In genomic region chr1:227869851-227870305, GRCh38 we compare ENCODE assay signal across 17 cellular contexts. TPM values are rescaled to one million over a fixed set of nuclear protein-coding genes. Genes with fewer than 3 reads are reported as not detected.
DNase-seq lines count a peak whose midpoint lies in the region; TF ChIP-seq lines count a peak whose summit lies in the region.
"Had no signal": no experiment of that assay in that cellular context is flagged by ENCODE, and none has a peak within 500 bp of the region (broad histone marks: within the 10 kb centered on the region; RNA-seq: fewer than 3 reads in every experiment).

No MANE protein-coding gene starts in this region.

- POLR2A ChIA-PET in CD4-positive, alpha-beta memory T cell (lab: Charles Lee; ENCODE audit: partially characterized antibody), result interaction anchor here (0.9 to 5.0 kb wide), 7 partner anchors 10 to 106 kb away, joined by 3 to 49 read pairs (median 7); no protein-coding TSS in a partner anchor
- POLR2A ChIA-PET in activated CD4-positive, alpha-beta memory T cell treated with anti-CD3 and anti-CD28 coated beads for 36 hours (lab: Charles Lee), result no interaction called here

- H3K9me3 ChIP-seq in CD4-positive, alpha-beta memory T cell (ENCODE audit: control insufficient read depth in 1 of 2, low read length in 2 of 2), result no peaks in the 10 kb centered on the region
- H3K9me3 ChIP-seq in colonic mucosa, result no peaks in the 10 kb centered on the region

- H3K36me3 Mint-ChIP-seq in CD4-positive, alpha-beta memory T cell, result peaks cover under 1 to 2% of the 10 kb centered on the region in 2 donors
- peaks cover 5% of the 10 kb centered on the region for H3K36me3 Mint-ChIP-seq in activated CD4-positive, alpha-beta memory T cell treated with anti-CD3 and anti-CD28 coated beads for 36 hours
- H3K36me3 Mint-ChIP-seq: memory B cell had no signal

- peaks cover 0 to 19% (median 5%) of the 10 kb centered on the region in 8 donors for H3K9me3 Mint-ChIP-seq in CD4-positive, alpha-beta memory T cell
- peaks cover 4% of the 10 kb centered on the region for H3K9me3 Mint-ChIP-seq in activated CD4-positive, alpha-beta memory T cell treated with anti-CD3 and anti-CD28 coated beads for 36 hours

- no peaks in the 10 kb centered on the region for H3K27me3 ChIP-seq in CD4-positive, alpha-beta memory T cell (ENCODE audit: insufficient read depth, low read length)
- no peaks in the 10 kb centered on the region for H3K27me3 ChIP-seq in colonic mucosa

- CTCF ChIA-PET in CD4-positive, alpha-beta memory T cell (lab: Charles Lee; ENCODE audit: partially characterized antibody), result interaction anchor here (1.0 to 1.5 kb wide), 6 partner anchors 13 to 107 kb away, joined by 3 to 7 read pairs (median 4); no protein-coding TSS in a partner anchor
- CTCF ChIA-PET in activated CD4-positive, alpha-beta memory T cell treated with anti-CD3 and anti-CD28 coated beads for 36 hours (lab: Charles Lee), result no interaction called here

- H3K36me3 ChIP-seq in CD4-positive, alpha-beta memory T cell (ENCODE audit: insufficient read depth, low read length), result no peaks in the 10 kb centered on the region
- H3K36me3 ChIP-seq in colonic mucosa, result no peaks in the 10 kb centered on the region

- peaks cover 0 to 2% of the 10 kb centered on the region in 2 donors for H3K27me3 Mint-ChIP-seq in CD4-positive, alpha-beta memory T cell
- H3K27me3 Mint-ChIP-seq in activated CD4-positive, alpha-beta memory T cell treated with anti-CD3 and anti-CD28 coated beads for 36 hours, result no peaks in the 10 kb centered on the region

- H3K27ac ChIP-seq in CD4-positive, alpha-beta memory T cell (ENCODE audit: low read depth, low read length), result no peak overlapping the region
- H3K27ac ChIP-seq in colonic mucosa, result no peak overlapping the region

- TF ChIP-seq CTCF in HFF-Myc (IDR thresholded peaks at IDR 0.05; ENCODE audit: low read depth, low read length, missing control alignments) (no peak), colonic mucosa (IDR thresholded peaks at IDR 0.05) (no peak)

- H3K27ac Mint-ChIP-seq in CD4-positive, alpha-beta memory T cell, result peak overlapping the region; percentile 34 to 95 (median 85)
- no peak overlapping the region for H3K27ac Mint-ChIP-seq in activated CD4-positive, alpha-beta memory T cell treated with anti-CD3 and anti-CD28 coated beads for 36 hours
- H3K27ac Mint-ChIP-seq: memory B cell, progenitor cell of endocrine pancreas had no signal

- DNase-seq in CD4-positive, alpha-beta memory T cell, result peak in 3 of 5 donors; percentile 22 to 31 (median 24)
- peak; percentile 97 for DNase-seq in HFF-Myc (ENCODE audit: extremely low read depth, low read depth)
- DNase-seq in activated CD4-positive, alpha-beta memory T cell treated with anti-CD3 and anti-CD28 coated beads for 36 hours, result peak; percentile 44
- DNase-seq in myocyte (ENCODE audit: low read depth), result peak; percentile 87
- DNase-seq in HPDE6-E6E7 (ENCODE audit: extremely low spot score), result no peak
- DNase-seq in colonic mucosa, result no peak
- DNase-seq in NCI-H187 (lab: John Stamatoyannopoulos, UW), result no peak
- DNase-seq: activated CD4-positive, CD25-positive, alpha-beta regulatory T cell treated with anti-CD3 and anti-CD28 coated beads, Interleukin-2, amount 50 U/mL, for 72 hours; DMS153; effector CD4-positive, alpha-beta T cell; NCI-H526; stimulated activated CD4-positive, alpha-beta T cell treated with anti-CD3 and anti-CD28 coated beads, Interleukin-1b, Interleukin-23, amount 100 ng/mL, for 48 hours; stimulated activated naive CD4-positive, alpha-beta T cell treated with Interleukin-2 at 50 U/mL for 16 hours had no signal

- peak overlapping the region; percentile 63 to 91 (median 81) for H3K4me3 Mint-ChIP-seq in CD4-positive, alpha-beta memory T cell
- no peak overlapping the region for H3K4me3 Mint-ChIP-seq in activated CD4-positive, alpha-beta memory T cell treated with anti-CD3 and anti-CD28 coated beads for 36 hours
- H3K4me3 Mint-ChIP-seq: memory B cell had no signal

- intact Hi-C loops in CD4-positive, alpha-beta memory T cell (cut with micrococcal nuclease), result no loop called here
- intact Hi-C loops in activated CD4-positive, alpha-beta memory T cell treated with anti-CD3 and anti-CD28 coated beads for 36 hours (cut with micrococcal nuclease), result no loop called here
- intact Hi-C loops in colonic mucosa (cut with DNase I), result no loop called here

- H3K4me1 ChIP-seq in CD4-positive, alpha-beta memory T cell (ENCODE audit: insufficient read depth, low read length), result peaks cover 36% of the 10 kb centered on the region
- no peaks in the 10 kb centered on the region for H3K4me1 ChIP-seq in colonic mucosa

- H3K9ac ChIP-seq in colonic mucosa (ENCODE audit: low read depth in 2 of 2, low read length in 2 of 2), result no peak overlapping the region

- peak overlapping the region in 1 of 2 donors; percentile 27 for H3K4me3 ChIP-seq in CD4-positive, alpha-beta memory T cell (ENCODE audit: low read length in 2 of 2)
- H3K4me3 ChIP-seq in HFF-Myc (replicated peaks; ENCODE audit: low read depth, low read length) (no peak overlapping the region), colonic mucosa (no peak overlapping the region)

- H3K4me1 Mint-ChIP-seq in CD4-positive, alpha-beta memory T cell, result peaks cover 35 to 70% (median 41%) of the 10 kb centered on the region in 4 donors
- H3K4me1 Mint-ChIP-seq in activated CD4-positive, alpha-beta memory T cell treated with anti-CD3 and anti-CD28 coated beads for 36 hours (ENCODE audit: low read depth), result peaks cover 28% of the 10 kb centered on the region
- H3K4me1 Mint-ChIP-seq: memory B cell had no signal

RNA-seq across cellular contexts. Expression of gene PRSS38, which starts 54.4 kb away (rescaled TPM):
- total RNA-seq in CD4-positive, alpha-beta memory T cell, result not detected
- not detected for polyA plus RNA-seq in CD4-positive, alpha-beta memory T cell
- total RNA-seq in activated CD4-positive, alpha-beta memory T cell treated with anti-CD3 and anti-CD28 coated beads for 36 hours, result not detected
- not detected in 2 replicates for total RNA-seq in myocyte
- polyA plus RNA-seq in myocyte (2012), result not detected
- total RNA-seq in colonic mucosa, result not detected
- total RNA-seq: MCF 10A, progenitor cell of endocrine pancreas, SK-MEL-5 had no signal

Comparison
In these comparisons a context has a peak if more than half of its experiments do, and no peak if none do; other contexts are left out.
1. DNase-seq: peak in CD4-positive, alpha-beta memory T cell (3 of 5), HFF-Myc (single experiment), activated CD4-positive, alpha-beta memory T cell treated with anti-CD3 and anti-CD28 coated beads for 36 hours (single experiment) and myocyte (single experiment); none in HPDE6-E6E7 (single experiment), colonic mucosa (single experiment) and NCI-H187 (0 of 2).